ENCODE assay signal across 2 cellular contexts in the genomic region with DNA sequence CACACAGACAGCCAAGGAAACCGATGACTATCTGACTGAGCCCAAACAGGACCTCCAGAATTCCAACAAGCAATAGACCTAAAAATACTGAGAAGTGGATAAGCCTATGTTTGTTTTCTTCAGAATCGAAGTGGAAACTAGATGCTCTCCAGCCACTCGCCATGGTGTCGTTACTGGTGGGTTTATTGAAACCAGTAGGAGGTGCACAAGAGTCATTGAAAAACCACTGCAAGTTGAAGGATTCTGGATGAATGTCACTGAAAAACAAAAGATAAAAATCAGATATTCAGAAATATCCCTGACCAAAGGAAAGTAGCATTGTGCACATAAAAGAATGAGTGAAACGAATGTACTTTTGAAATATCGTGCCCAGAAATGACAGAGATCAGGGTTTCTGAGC.
A peak's percentile ranks its signal among the peaks of the same experiment; 100 is the strongest.
TF ChIP-seq lines count a peak whose summit lies in the region.

No MANE protein-coding gene starts in this region.

TF ChIP-seq in HEK293, 187 proteins besides CTCF, POLR2A, EP300 and RAD21:
- TF ChIP-seq ZBTB1 (tag by site-specific recombination; IDR thresholded peaks at IDR 0.05) (no peak), ZNF48 (tag by site-specific recombination; IDR thresholded peaks at IDR 0.05) (no peak), WT1 (tag by site-specific recombination; IDR thresholded peaks at IDR 0.05) (no peak), HOXA7 (CRISPR knock-in tag; IDR thresholded peaks at IDR 0.05; ENCODE audit: borderline replicate concordance) (no peak), ZNF654 (tag by site-specific recombination; IDR thresholded peaks at IDR 0.05; ENCODE audit: low read depth) (0 out of 2 replicates have a peak, but pooled peaks have one; percentile 4)
TF ChIP-seq in HEK293: peak in this region for 1.

TF ChIP-seq in HepG2, 621 proteins besides CTCF, POLR2A, EP300 and RAD21:
- TF ChIP-seq ZNF816 (CRISPR knock-in tag; IDR thresholded peaks at IDR 0.05; ENCODE audit: borderline replicate concordance) (no peak), STAG1 (CRISPR knock-in tag; IDR thresholded peaks at IDR 0.05) (peak; percentile 47), ZBTB38 (CRISPR knock-in tag; IDR thresholded peaks at IDR 0.05) (no peak), EZH2 (conservative IDR thresholded peaks at IDR 0.05; ENCODE audit: low read depth, low read length) (no peak), ZNF644 (CRISPR knock-in tag; IDR thresholded peaks at IDR 0.05; ENCODE audit: low read depth) (0 out of 2 replicates have a peak, but pooled peaks have one; percentile 37), ZNF326 (CRISPR knock-in tag; IDR thresholded peaks at IDR 0.05; ENCODE audit: borderline replicate concordance) (no peak), ZMYM4 (CRISPR knock-in tag; IDR thresholded peaks at IDR 0.05) (no peak)
- TF ChIP-seq, protein P1, sequence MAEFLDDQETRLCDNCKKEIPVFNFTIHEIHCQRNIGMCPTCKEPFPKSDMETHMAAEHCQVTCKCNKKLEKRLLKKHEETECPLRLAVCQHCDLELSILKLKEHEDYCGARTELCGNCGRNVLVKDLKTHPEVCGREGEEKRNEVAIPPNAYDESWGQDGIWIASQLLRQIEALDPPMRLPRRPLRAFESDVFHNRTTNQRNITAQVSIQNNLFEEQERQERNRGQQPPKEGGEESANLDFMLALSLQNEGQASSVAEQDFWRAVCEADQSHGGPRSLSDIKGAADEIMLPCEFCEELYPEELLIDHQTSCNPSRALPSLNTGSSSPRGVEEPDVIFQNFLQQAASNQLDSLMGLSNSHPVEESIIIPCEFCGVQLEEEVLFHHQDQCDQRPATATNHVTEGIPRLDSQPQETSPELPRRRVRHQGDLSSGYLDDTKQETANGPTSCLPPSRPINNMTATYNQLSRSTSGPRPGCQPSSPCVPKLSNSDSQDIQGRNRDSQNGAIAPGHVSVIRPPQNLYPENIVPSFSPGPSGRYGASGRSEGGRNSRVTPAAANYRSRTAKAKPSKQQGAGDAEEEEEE (CRISPR knock-in tag; IDR thresholded peaks at IDR 0.05; ENCODE audit: borderline replicate concordance), result no peak
- TF ChIP-seq, protein P2, sequence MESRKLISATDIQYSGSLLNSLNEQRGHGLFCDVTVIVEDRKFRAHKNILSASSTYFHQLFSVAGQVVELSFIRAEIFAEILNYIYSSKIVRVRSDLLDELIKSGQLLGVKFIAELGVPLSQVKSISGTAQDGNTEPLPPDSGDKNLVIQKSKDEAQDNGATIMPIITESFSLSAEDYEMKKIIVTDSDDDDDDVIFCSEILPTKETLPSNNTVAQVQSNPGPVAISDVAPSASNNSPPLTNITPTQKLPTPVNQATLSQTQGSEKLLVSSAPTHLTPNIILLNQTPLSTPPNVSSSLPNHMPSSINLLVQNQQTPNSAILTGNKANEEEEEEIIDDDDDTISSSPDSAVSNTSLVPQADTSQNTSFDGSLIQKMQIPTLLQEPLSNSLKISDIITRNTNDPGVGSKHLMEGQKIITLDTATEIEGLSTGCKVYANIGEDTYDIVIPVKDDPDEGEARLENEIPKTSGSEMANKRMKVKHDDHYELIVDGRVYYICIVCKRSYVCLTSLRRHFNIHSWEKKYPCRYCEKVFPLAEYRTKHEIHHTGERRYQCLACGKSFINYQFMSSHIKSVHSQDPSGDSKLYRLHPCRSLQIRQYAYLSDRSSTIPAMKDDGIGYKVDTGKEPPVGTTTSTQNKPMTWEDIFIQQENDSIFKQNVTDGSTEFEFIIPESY (CRISPR knock-in tag; IDR thresholded peaks at IDR 0.05), result peak; percentile 82
